1 cellular context compared by ENCODE assay signal in the genomic region with DNA sequence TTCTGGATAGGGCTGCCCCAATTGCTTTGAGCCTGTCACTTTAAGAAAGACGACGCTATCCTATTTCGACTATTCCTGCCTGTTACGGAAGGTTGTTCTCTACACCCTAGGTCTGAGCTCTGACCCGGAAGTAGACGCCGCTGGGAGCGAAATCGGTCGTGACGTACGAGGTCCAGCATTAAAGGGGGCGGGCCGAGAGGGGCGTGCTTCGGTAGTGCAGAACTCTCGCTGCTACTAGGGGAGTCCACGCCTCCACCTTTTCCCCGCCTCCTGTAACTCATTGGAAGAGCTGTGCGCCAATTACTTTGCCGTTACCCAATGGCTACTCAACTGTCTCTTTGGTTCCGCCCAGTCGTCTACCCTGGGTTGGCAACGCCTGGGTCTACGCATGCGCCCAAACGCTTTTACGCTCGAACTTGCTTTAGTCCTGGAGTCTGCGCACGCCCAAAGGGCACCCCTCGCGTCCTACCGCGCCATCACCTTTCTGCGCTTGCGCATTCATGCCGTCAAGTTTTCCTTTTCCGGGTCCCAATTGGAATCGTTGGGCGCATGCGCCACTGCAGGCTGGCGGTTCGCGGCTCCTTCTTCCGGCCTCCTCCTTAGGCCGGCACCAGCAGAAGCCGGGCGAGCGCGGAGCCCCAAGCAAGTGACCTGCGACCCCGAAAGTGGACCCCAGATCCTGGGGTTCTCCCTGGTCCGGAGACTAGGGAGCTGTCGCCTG.
TF ChIP-seq lines count a peak whose summit lies in the region.

PCNX3 (plus strand) TSS at position 548 of the 721 bp plus-strand sequence. CDS start 536 bp downstream, outside the sequence.

TF ChIP-seq in HepG2, 621 proteins besides CTCF, POLR2A, EP300 and RAD21 (continued from another document and continues in another):
- TF ChIP-seq HNF1A (IDR thresholded peaks at IDR 0.05; ENCODE audit: low read depth) (0 out of 2 replicates have a peak, but pooled peaks have one; percentile 45), HNF1A (CRISPR knock-in tag; IDR thresholded peaks at IDR 0.05; ENCODE audit: borderline replicate concordance) (peak; percentile 71; the same call in 1 of the 2 replicates), HMGXB4 (CRISPR knock-in tag; IDR thresholded peaks at IDR 0.05; ENCODE audit: borderline replicate concordance in 1 of 2, low read depth in 1 of 2) (peak in 1 of 2 experiments; percentile 47; a peak in 2 of 4 replicates), ZNF556 (CRISPR knock-in tag; IDR thresholded peaks at IDR 0.05; ENCODE audit: borderline replicate concordance) (no peak), TP53 (CRISPR knock-in tag; conservative IDR thresholded peaks at IDR 0.05) (0 out of 2 replicates have a peak, but pooled peaks have one; percentile 20), KLF11 (CRISPR knock-in tag; IDR thresholded peaks at IDR 0.05) (peak; percentile 19; the same call in 1 of the 2 replicates), NFYC (CRISPR knock-in tag; IDR thresholded peaks at IDR 0.05) (peak; percentile 98), ZNF781 (CRISPR knock-in tag; IDR thresholded peaks at IDR 0.05; ENCODE audit: borderline replicate concordance, not compliant biosample characterization) (no peak), ZNF605 (CRISPR knock-in tag; IDR thresholded peaks at IDR 0.05) (peak; percentile 67; the same call in 1 of the 2 replicates), MXD3 (CRISPR knock-in tag; IDR thresholded peaks at IDR 0.05) (peak; percentile 64), HOXA7 (CRISPR knock-in tag; IDR thresholded peaks at IDR 0.05) (no peak), RBM22 (optimal IDR thresholded peaks at IDR 0.05; ENCODE audit: low read length) (peak; percentile 44), KDM3A (CRISPR knock-in tag; IDR thresholded peaks at IDR 0.05; ENCODE audit: low read depth) (no peak), HNF4A (CRISPR knock-in tag; IDR thresholded peaks at IDR 0.05) (peak; percentile 67), ZGPAT (CRISPR knock-in tag; IDR thresholded peaks at IDR 0.05) (peak; percentile 30; the same call in 1 of the 2 replicates), FOSL2 (CRISPR knock-in tag; IDR thresholded peaks at IDR 0.05) (peak; percentile 45; the same call in 1 of the 2 replicates), ZNF337 (CRISPR knock-in tag; IDR thresholded peaks at IDR 0.05; ENCODE audit: borderline replicate concordance, low read depth) (peak; percentile 38; the same call in 1 of the 2 replicates), FOXK1 (CRISPR knock-in tag; IDR thresholded peaks at IDR 0.05; ENCODE audit: borderline replicate concordance, low read depth) (peak; percentile 89; the same call in 1 of the 2 replicates), PAXIP1 (CRISPR knock-in tag; conservative IDR thresholded peaks at IDR 0.05) (peak; percentile 43), ZNF891 (CRISPR knock-in tag; IDR thresholded peaks at IDR 0.05) (peak; percentile 39; the same call in 1 of the 2 replicates), SIN3A (IDR thresholded peaks at IDR 0.05; ENCODE audit: borderline replicate concordance, low read depth, low read length) (0 out of 2 replicates have a peak, but pooled peaks have one; percentile 76), ZNF207 (IDR thresholded peaks at IDR 0.05; ENCODE audit: borderline replicate concordance) (no peak), IRF2 (CRISPR knock-in tag; IDR thresholded peaks at IDR 0.05) (peak; percentile 85), KMT2A (CRISPR knock-in tag; IDR thresholded peaks at IDR 0.05) (peak; percentile 23; the same call in 1 of the 2 replicates), FOXP4 (CRISPR knock-in tag; IDR thresholded peaks at IDR 0.05) (peak; percentile 2)
- TF ChIP-seq, protein P1, sequence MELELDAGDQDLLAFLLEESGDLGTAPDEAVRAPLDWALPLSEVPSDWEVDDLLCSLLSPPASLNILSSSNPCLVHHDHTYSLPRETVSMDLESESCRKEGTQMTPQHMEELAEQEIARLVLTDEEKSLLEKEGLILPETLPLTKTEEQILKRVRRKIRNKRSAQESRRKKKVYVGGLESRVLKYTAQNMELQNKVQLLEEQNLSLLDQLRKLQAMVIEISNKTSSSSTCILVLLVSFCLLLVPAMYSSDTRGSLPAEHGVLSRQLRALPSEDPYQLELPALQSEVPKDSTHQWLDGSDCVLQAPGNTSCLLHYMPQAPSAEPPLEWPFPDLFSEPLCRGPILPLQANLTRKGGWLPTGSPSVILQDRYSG (CRISPR knock-in tag; IDR thresholded peaks at IDR 0.05): no peak; the same call in 1 of the 2 replicates
- TF ChIP-seq, protein P2, sequence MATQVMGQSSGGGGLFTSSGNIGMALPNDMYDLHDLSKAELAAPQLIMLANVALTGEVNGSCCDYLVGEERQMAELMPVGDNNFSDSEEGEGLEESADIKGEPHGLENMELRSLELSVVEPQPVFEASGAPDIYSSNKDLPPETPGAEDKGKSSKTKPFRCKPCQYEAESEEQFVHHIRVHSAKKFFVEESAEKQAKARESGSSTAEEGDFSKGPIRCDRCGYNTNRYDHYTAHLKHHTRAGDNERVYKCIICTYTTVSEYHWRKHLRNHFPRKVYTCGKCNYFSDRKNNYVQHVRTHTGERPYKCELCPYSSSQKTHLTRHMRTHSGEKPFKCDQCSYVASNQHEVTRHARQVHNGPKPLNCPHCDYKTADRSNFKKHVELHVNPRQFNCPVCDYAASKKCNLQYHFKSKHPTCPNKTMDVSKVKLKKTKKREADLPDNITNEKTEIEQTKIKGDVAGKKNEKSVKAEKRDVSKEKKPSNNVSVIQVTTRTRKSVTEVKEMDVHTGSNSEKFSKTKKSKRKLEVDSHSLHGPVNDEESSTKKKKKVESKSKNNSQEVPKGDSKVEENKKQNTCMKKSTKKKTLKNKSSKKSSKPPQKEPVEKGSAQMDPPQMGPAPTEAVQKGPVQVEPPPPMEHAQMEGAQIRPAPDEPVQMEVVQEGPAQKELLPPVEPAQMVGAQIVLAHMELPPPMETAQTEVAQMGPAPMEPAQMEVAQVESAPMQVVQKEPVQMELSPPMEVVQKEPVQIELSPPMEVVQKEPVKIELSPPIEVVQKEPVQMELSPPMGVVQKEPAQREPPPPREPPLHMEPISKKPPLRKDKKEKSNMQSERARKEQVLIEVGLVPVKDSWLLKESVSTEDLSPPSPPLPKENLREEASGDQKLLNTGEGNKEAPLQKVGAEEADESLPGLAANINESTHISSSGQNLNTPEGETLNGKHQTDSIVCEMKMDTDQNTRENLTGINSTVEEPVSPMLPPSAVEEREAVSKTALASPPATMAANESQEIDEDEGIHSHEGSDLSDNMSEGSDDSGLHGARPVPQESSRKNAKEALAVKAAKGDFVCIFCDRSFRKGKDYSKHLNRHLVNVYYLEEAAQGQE (IDR thresholded peaks at IDR 0.05; ENCODE audit: borderline replicate concordance in 1 of 2, low read depth in 1 of 2, low read length in 2 of 2): peak in 1 of 2 experiments; percentile 32; a peak in 1 of 4 replicates
- TF ChIP-seq, protein P3, sequence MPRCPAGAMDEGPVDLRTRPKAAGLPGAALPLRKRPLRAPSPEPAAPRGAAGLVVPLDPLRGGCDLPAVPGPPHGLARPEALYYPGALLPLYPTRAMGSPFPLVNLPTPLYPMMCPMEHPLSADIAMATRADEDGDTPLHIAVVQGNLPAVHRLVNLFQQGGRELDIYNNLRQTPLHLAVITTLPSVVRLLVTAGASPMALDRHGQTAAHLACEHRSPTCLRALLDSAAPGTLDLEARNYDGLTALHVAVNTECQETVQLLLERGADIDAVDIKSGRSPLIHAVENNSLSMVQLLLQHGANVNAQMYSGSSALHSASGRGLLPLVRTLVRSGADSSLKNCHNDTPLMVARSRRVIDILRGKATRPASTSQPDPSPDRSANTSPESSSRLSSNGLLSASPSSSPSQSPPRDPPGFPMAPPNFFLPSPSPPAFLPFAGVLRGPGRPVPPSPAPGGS (CRISPR knock-in tag; IDR thresholded peaks at IDR 0.05): 0 out of 2 replicates have a peak, but pooled peaks have one; percentile 31
